In the genomic region with DNA sequence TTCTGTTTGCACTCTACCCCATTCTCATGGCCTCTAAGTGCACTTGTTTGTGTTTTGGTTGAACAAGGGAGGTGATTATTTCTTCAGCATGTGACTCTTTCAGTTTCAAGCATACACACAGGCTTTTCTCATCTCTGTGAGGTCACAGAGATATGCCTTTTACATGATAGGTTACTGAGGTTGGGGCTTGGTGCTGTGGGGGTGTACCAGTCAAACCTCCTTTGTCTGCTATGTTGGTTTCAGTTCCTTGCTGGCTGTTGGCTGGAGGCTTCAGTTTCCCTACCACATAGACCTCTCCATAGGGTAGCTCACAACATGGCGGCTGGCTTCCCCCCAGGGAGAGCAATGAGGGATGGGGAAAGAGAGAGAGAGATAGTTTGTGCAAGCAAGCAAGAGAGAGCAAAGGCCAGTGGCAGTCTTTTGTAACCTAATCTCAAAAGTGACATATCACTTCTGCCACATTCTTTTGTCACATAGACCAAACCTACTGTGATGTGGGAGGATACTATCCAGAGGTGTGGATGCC, we compare ENCODE assay signal across 10 cellular contexts.
DNase-seq lines count a peak whose midpoint lies in the region; ATAC-seq lines count a peak whose summit lies in the region.
"Had no signal": no experiment of that assay in that cellular context is flagged by ENCODE, and none has a peak within 500 bp of the region (broad histone marks: within the 10 kb centered on the region; RNA-seq: fewer than 3 reads in every experiment).

No MANE protein-coding gene starts in this region.

- H3K79me2 ChIP-seq in Karpas-422 (ENCODE audit: low read length), result no peaks in the 10 kb centered on the region

- no peak overlapping the region for H3K9ac ChIP-seq in Karpas-422 (ENCODE audit: low read length)

- no peak overlapping the region for H3K4me3 ChIP-seq in effector memory CD4-positive, alpha-beta T cell (ENCODE audit: insufficient read depth, low read depth, low read length, poor library complexity, severe bottlenecking)
- H3K4me3 ChIP-seq in Karpas-422 (ENCODE audit: low read length), result no peak overlapping the region

- no peak overlapping the region for H2AFZ ChIP-seq in Karpas-422 (ENCODE audit: low read length)

- H3K9me2 ChIP-seq in Karpas-422 (replicated peaks; ENCODE audit: insufficient read depth, low read length), result no peaks in the 10 kb centered on the region

- ATAC-seq in GM18868 (IDR thresholded peaks at IDR 0.05; ENCODE audit: unreplicated experiment), result peak; percentile 92
- peak; percentile 98 for ATAC-seq in GM21619 (IDR thresholded peaks at IDR 0.05; ENCODE audit: unreplicated experiment)
- peak; percentile 93 for ATAC-seq in HG03280 (IDR thresholded peaks at IDR 0.05; ENCODE audit: unreplicated experiment)

- H3K36me3 ChIP-seq in effector memory CD4-positive, alpha-beta T cell (ENCODE audit: control insufficient read depth, insufficient read depth, low read length), result no peaks in the 10 kb centered on the region
- no peaks in the 10 kb centered on the region for H3K36me3 ChIP-seq in Karpas-422 (ENCODE audit: insufficient read depth, low read length)

- no peak overlapping the region for H3K27ac ChIP-seq in effector memory CD4-positive, alpha-beta T cell (ENCODE audit: insufficient read depth, low read length, poor library complexity, severe bottlenecking)
- H3K27ac ChIP-seq in Karpas-422 (ENCODE audit: low read length), result no peak overlapping the region

- no peak overlapping the region for H3K4me2 ChIP-seq in Karpas-422 (ENCODE audit: low read depth, low read length, poor library complexity, severe bottlenecking)

- no peaks in the 10 kb centered on the region for H3K9me3 ChIP-seq in effector memory CD4-positive, alpha-beta T cell (ENCODE audit: control insufficient read depth, low read length)
- H3K9me3 ChIP-seq in Karpas-422 (ENCODE audit: low read length), result no peaks in the 10 kb centered on the region

- H3K4me1 ChIP-seq in effector memory CD4-positive, alpha-beta T cell (ENCODE audit: control insufficient read depth, insufficient read depth, low read length, poor library complexity, severe bottlenecking), result no peaks in the 10 kb centered on the region
- H3K4me1 ChIP-seq in Karpas-422 (ENCODE audit: low read length), result no peaks in the 10 kb centered on the region

- H3K27me3 ChIP-seq in effector memory CD4-positive, alpha-beta T cell (replicated peaks; ENCODE audit: control insufficient read depth, insufficient read depth, low read length, poor library complexity, severe bottlenecking), result no peaks in the 10 kb centered on the region
- no peaks in the 10 kb centered on the region for H3K27me3 ChIP-seq in Karpas-422 (ENCODE audit: low read length)

- H4K20me1 ChIP-seq in Karpas-422 (ENCODE audit: insufficient read depth, low read depth, low read length), result no peaks in the 10 kb centered on the region

- DNase-seq in midbrain (lab: John Stamatoyannopoulos, UW), result peak; percentile 16
- DNase-seq in effector memory CD4-positive, alpha-beta T cell, result no peak
- no peak for DNase-seq in central memory CD4-positive, alpha-beta T cell
- DNase-seq in Karpas-422, result no peak
- no peak for DNase-seq in Ammon's horn (ENCODE audit: low spot score)
- DNase-seq: NCI-H2107, occipital lobe had no signal
